ENCODE assay signal across 21 cellular contexts in genomic region chrX:39249999-39250398, GRCh38.
"Had no signal": no experiment of that assay in that cellular context is flagged by ENCODE, and none has a peak within 500 bp of the region (broad histone marks: within the 10 kb centered on the region; RNA-seq: fewer than 3 reads in every experiment).

No MANE protein-coding gene starts in this region.

- H3K4me1 ChIP-seq: body of pancreas, pancreas, testis, vagina had no signal

- H3K27ac ChIP-seq: body of pancreas, cardiac muscle cell, epithelial cell of prostate, neutrophil, pancreas, testis, vagina had no signal

- H3K4me3 ChIP-seq: body of pancreas, cardiac muscle cell, pancreas, testis, vagina had no signal

- ATAC-seq: body of pancreas; left colon; natural killer cell treated with Interleukin-12 subunit alpha and Interleukin-12 subunit beta and Interleukin-15 and Interleukin-18, amount 100 ng/mL, for 72 hours; pancreas; right cardiac atrium had no signal

- DNase-seq: activated CD4-positive, alpha-beta T cell treated with anti-CD3 and anti-CD28 coated beads, Interleukin-2, amount 50 U/mL, for 1 hour; activated CD4-positive, CD25-positive, alpha-beta regulatory T cell; activated CD8-positive, alpha-beta memory T cell treated with anti-CD3 and anti-CD28 coated beads for 24 hours; activated CD8-positive, alpha-beta memory T cell treated with anti-CD3 and anti-CD28 coated beads, Interleukin-2, amount 50 U/mL, for 4 hours; activated naive CD4-positive, alpha-beta T cell treated with anti-CD3 and anti-CD28 coated beads for 36 hours; activated T-cell treated with anti-CD3 and anti-CD28 coated beads, Interleukin-2, amount 50 U/mL, for 24 hours; anterior cingulate cortex; body of pancreas; left colon; pancreas; right cardiac atrium; stimulated activated CD4-positive, alpha-beta T cell treated with anti-CD3 and anti-CD28 coated beads, Interleukin-4, amount 100 ng/mL, for 24 hours; T-helper 9 cell; testis; trophoblast cell had no signal

- H3K27me3 ChIP-seq: body of pancreas, cardiac muscle cell, neutrophil, testis, vagina had no signal

- H3K9me3 ChIP-seq: body of pancreas, neutrophil, pancreas, testis, vagina had no signal

- H3K9me3 Mint-ChIP-seq: activated naive CD4-positive, alpha-beta T cell treated with anti-CD3 and anti-CD28 coated beads for 36 hours; activated T-cell treated with anti-CD3 and anti-CD28 coated beads, Interleukin-2, amount 50 U/mL, for 24 hours; memory B cell; natural killer cell treated with Interleukin-12 subunit alpha and Interleukin-12 subunit beta and Interleukin-15 and Interleukin-18, amount 100 ng/mL, for 72 hours had no signal

- H3K36me3 Mint-ChIP-seq: memory B cell; natural killer cell treated with Interleukin-12 subunit alpha and Interleukin-12 subunit beta and Interleukin-15 and Interleukin-18, amount 100 ng/mL, for 72 hours had no signal

- H3K36me3 ChIP-seq: cardiac muscle cell, neutrophil, pancreas, vagina had no signal

- H3K4me3 Mint-ChIP-seq: activated naive CD4-positive, alpha-beta T cell treated with anti-CD3 and anti-CD28 coated beads for 36 hours; activated T-cell treated with anti-CD3 and anti-CD28 coated beads, Interleukin-2, amount 50 U/mL, for 24 hours; memory B cell; natural killer cell treated with Interleukin-12 subunit alpha and Interleukin-12 subunit beta and Interleukin-15 and Interleukin-18, amount 100 ng/mL, for 72 hours had no signal

- H3K27ac Mint-ChIP-seq: activated naive CD4-positive, alpha-beta T cell treated with anti-CD3 and anti-CD28 coated beads for 36 hours; activated T-cell treated with anti-CD3 and anti-CD28 coated beads, Interleukin-2, amount 50 U/mL, for 24 hours; memory B cell; natural killer cell treated with Interleukin-12 subunit alpha and Interleukin-12 subunit beta and Interleukin-15 and Interleukin-18, amount 100 ng/mL, for 72 hours had no signal

- H3K4me1 Mint-ChIP-seq: memory B cell had no signal
